Comparison of ENCODE assay signal across 9 cellular contexts in the genomic region with DNA sequence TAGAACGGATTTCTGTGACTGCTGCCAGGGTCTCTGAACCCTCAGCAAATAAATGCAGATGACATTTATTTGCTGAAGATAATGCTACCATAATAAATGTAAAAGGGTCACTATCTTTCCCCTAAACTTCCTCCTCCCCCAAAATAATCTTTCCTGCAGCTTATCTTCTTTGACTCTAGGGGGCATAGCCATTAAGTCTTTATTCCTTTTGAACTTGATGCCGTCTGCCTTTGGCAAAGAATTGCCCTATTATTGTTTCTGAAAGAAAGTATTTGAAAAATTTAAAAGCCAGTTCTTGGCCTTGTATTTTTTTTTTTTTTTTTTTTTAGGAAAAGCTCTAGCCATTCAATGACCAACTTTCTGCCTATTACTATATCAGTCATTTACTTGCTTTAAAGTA.
DNase-seq lines count a peak whose midpoint lies in the region; FAIRE-seq and TF ChIP-seq lines count a peak whose summit lies in the region.
"Had no signal": no experiment of that assay in that cellular context is flagged by ENCODE, and none has a peak within 500 bp of the region (broad histone marks: within the 10 kb centered on the region; RNA-seq: fewer than 3 reads in every experiment).

No MANE protein-coding gene starts in this region.

- H3K27me3 Mint-ChIP-seq in astrocyte (ENCODE audit: low read depth, unreplicated experiment): no peaks in the 10 kb centered on the region

- H3K4me1 ChIP-seq in KMS-11 (ENCODE audit: low read depth, poor library complexity, severe bottlenecking) (no peaks in the 10 kb centered on the region), astrocyte (ENCODE audit: insufficient read depth, low read length) (no peaks in the 10 kb centered on the region)

- H3K36me3 ChIP-seq in KMS-11 (ENCODE audit: insufficient read depth) (no peaks in the 10 kb centered on the region), astrocyte (ENCODE audit: insufficient read depth, low read length) (no peaks in the 10 kb centered on the region)

- H3K27ac ChIP-seq in KMS-11: no peak overlapping the region
- H3K27ac ChIP-seq in astrocyte (ENCODE audit: low read depth, low read length): no peak overlapping the region

- H3K9me3 ChIP-seq in astrocyte (ENCODE audit: insufficient read depth, low read depth, low read length): no peaks in the 10 kb centered on the region

- no peak for FAIRE-seq in astrocyte (lab: Jason Lieb, UNC)

- H3K4me1 Mint-ChIP-seq in astrocyte (ENCODE audit: low read depth, unreplicated experiment): peaks cover 9% of the 10 kb centered on the region
- H3K4me1 Mint-ChIP-seq: naive thymus-derived CD4-positive, alpha-beta T cell had no signal

- H2AFZ ChIP-seq in KMS-11 (ENCODE audit: low read depth) (no peak overlapping the region), astrocyte (ENCODE audit: low read depth, low read length) (no peak overlapping the region)

- TF ChIP-seq CTCF in GM10248 (IDR thresholded peaks at IDR 0.05; ENCODE audit: control extremely low read depth, extremely low read depth, low read depth, missing control alignments): peak; percentile 41
- TF ChIP-seq CTCF in KMS-11 (conservative IDR thresholded peaks at IDR 0.05; ENCODE audit: low read depth, low read length): peak; percentile 27; the same call in 1 of the 2 replicates
- TF ChIP-seq CTCF in astrocyte (IDR thresholded peaks at IDR 0.05; ENCODE audit: insufficient read depth, low read depth, low read length): peak; percentile 54

- H3K27ac Mint-ChIP-seq in astrocyte (ENCODE audit: unreplicated experiment): no peak overlapping the region
- H3K27ac Mint-ChIP-seq: naive thymus-derived CD4-positive, alpha-beta T cell had no signal

- H3K4me3 Mint-ChIP-seq in astrocyte (ENCODE audit: unreplicated experiment): no peak overlapping the region
- H3K4me3 Mint-ChIP-seq: naive thymus-derived CD4-positive, alpha-beta T cell had no signal

- H3K9me3 Mint-ChIP-seq in astrocyte (ENCODE audit: unreplicated experiment): no peaks in the 10 kb centered on the region
- H3K9me3 Mint-ChIP-seq: naive thymus-derived CD4-positive, alpha-beta T cell had no signal

- H3K9ac ChIP-seq in KMS-11 (no peak overlapping the region), astrocyte (ENCODE audit: low read length) (no peak overlapping the region)

- H3K4me2 ChIP-seq in KMS-11 (no peak overlapping the region), astrocyte (ENCODE audit: low read length) (no peak overlapping the region)

- H3K27me3 ChIP-seq in KMS-11 (ENCODE audit: insufficient read depth, low read depth): no peaks in the 10 kb centered on the region
- no peaks in the 10 kb centered on the region for H3K27me3 ChIP-seq in astrocyte (ENCODE audit: insufficient read depth, low read length)

- H4K20me1 ChIP-seq in KMS-11 (ENCODE audit: insufficient read depth) (no peaks in the 10 kb centered on the region), astrocyte (ENCODE audit: insufficient read depth, low read length) (no peaks in the 10 kb centered on the region)

- POLR2A ChIA-PET in GM10248 (lab: Yijun Ruan, JAX): interaction anchor here (0.6 kb wide), 1 partner anchor 65 kb away, joined by 5 read pairs; no protein-coding TSS in a partner anchor

- peak; percentile 31 for DNase-seq in GM10248 (ENCODE audit: extremely low spot score)
- peak; percentile 52 for DNase-seq in astrocyte (ENCODE audit: low read depth)
- peak; percentile 48 for DNase-seq in medulla oblongata (ENCODE audit: extremely low spot score)
- DNase-seq in occipital lobe (lab: John Stamatoyannopoulos, UW): no peak
- DNase-seq in HPDE6-E6E7 (ENCODE audit: extremely low spot score): no peak
- no peak for DNase-seq in SHP77 (lab: John Stamatoyannopoulos, UW)
- no peak for DNase-seq in stimulated activated CD8-positive, alpha-beta memory T cell treated with anti-CD3 and anti-CD28 coated beads, Interleukin-4, amount 100 ng/mL, for 48 hours

- CTCF ChIA-PET in GM10248 (lab: Yijun Ruan, JAX): interaction anchor here (0.7 to 2.6 kb wide), 20 partner anchors 8 to 450 kb away, joined by 3 to 16 read pairs (median 4); no protein-coding TSS in a partner anchor

- H3K4me3 ChIP-seq in KMS-11 (IDR thresholded peaks at IDR 0.05; ENCODE audit: insufficient read depth, low read depth, low read length) (no peak overlapping the region), astrocyte (ENCODE audit: insufficient read depth, low read depth, low read length) (no peak overlapping the region)

- no peaks in the 10 kb centered on the region for H3K36me3 Mint-ChIP-seq in astrocyte (ENCODE audit: low read depth, unreplicated experiment)
- H3K36me3 Mint-ChIP-seq: naive thymus-derived CD4-positive, alpha-beta T cell had no signal

- no peaks in the 10 kb centered on the region for H3K79me2 ChIP-seq in KMS-11 (ENCODE audit: insufficient read depth, low read depth)
- no peaks in the 10 kb centered on the region for H3K79me2 ChIP-seq in astrocyte (ENCODE audit: insufficient read depth, low read length)

Comparison
In these comparisons a context has a peak if more than half of its experiments do, and no peak if none do; other contexts are left out.
1. DNase-seq: peak in GM10248 (single experiment), astrocyte (single experiment) and medulla oblongata (single experiment); none in occipital lobe (single experiment), HPDE6-E6E7 (single experiment), SHP77 (0 of 2) and stimulated activated CD8-positive, alpha-beta memory T cell treated with anti-CD3 and anti-CD28 coated beads, Interleukin-4, amount 100 ng/mL, for 48 hours (single experiment).
2. Peak in every context shown above with its lines, with median percentiles within 50 percentile points of each other: CTCF ChIP-seq.